ENCODE assay signal across 8 cellular contexts in genomic region chr6:162728177-162728571, GRCh38. TPM values are rescaled to one million over a fixed set of nuclear protein-coding genes. Genes with fewer than 3 reads are reported as not detected.
DNase-seq lines count a peak whose midpoint lies in the region; ATAC-seq and TF ChIP-seq lines count a peak whose summit lies in the region.

No MANE protein-coding gene starts in this region.

- peak overlapping the region; percentile 72 for H3K9ac ChIP-seq in adipocyte (ENCODE audit: low read length)

- H3K4me1 ChIP-seq in adipocyte (ENCODE audit: control insufficient read depth, insufficient read depth, low read length) (peaks cover 8% of the 10 kb centered on the region), left lung (no peaks in the 10 kb centered on the region)

- H3K27me3 ChIP-seq in adipocyte (replicated peaks; ENCODE audit: control insufficient read depth, insufficient read depth, low read length) (no peaks in the 10 kb centered on the region), left lung (no peaks in the 10 kb centered on the region)

- H3K36me3 ChIP-seq in adipocyte (ENCODE audit: control insufficient read depth, insufficient read depth, low read length, severe bottlenecking): no peaks in the 10 kb centered on the region
- H3K36me3 ChIP-seq in left lung: no peaks in the 10 kb centered on the region

- TF ChIP-seq CTCF in left lung (IDR thresholded peaks at IDR 0.05): no peak

- ATAC-seq in left lung (no peak), GM19023 (IDR thresholded peaks at IDR 0.05; ENCODE audit: unreplicated experiment) (no peak)

- intact Hi-C loops in left lung (cut with DNase I): no loop called here

- DNase-seq in T-helper 2 cell treated with Interferon-gamma antibody and Interleukin-4, amounts not matched to agents 5 μg/mL and 100 μg/mL, for 36 hours (ENCODE audit: low spot score): no peak
- no peak for DNase-seq in T-helper 2 cell
- peak; percentile 21 for DNase-seq in adipocyte (ENCODE audit: low read depth)
- DNase-seq in left lung: peak in 1 of 2 donors; percentile 45
- DNase-seq in superior temporal gyrus (ENCODE audit: extremely low spot score): peak; percentile 64
- DNase-seq in kidney glomerular epithelial cell (lab: John Stamatoyannopoulos, UW): no peak
- no peak for DNase-seq in dermis blood vessel endothelial cell

- H3K9me3 ChIP-seq in adipocyte (ENCODE audit: control insufficient read depth, low read length): peaks cover 8% of the 10 kb centered on the region
- no peaks in the 10 kb centered on the region for H3K9me3 ChIP-seq in left lung

- H3K27ac Mint-ChIP-seq in T-helper 2 cell treated with Interferon-gamma antibody and Interleukin-4, amounts not matched to agents 5 μg/mL and 100 μg/mL, for 36 hours: peak overlapping the region; percentile 84

- peaks cover 6% of the 10 kb centered on the region for H3K27me3 Mint-ChIP-seq in T-helper 2 cell treated with Interferon-gamma antibody and Interleukin-4, amounts not matched to agents 5 μg/mL and 100 μg/mL, for 36 hours (ENCODE audit: low read depth)

- H3K4me3 Mint-ChIP-seq in T-helper 2 cell treated with Interferon-gamma antibody and Interleukin-4, amounts not matched to agents 5 μg/mL and 100 μg/mL, for 36 hours: peak overlapping the region; percentile 67

- H3K4me3 ChIP-seq in adipocyte (ENCODE audit: low read length) (peak overlapping the region; percentile 91), left lung (peak overlapping the region; percentile 20 to 71)

- peaks cover 10% of the 10 kb centered on the region for H3K4me1 Mint-ChIP-seq in T-helper 2 cell treated with Interferon-gamma antibody and Interleukin-4, amounts not matched to agents 5 μg/mL and 100 μg/mL, for 36 hours (ENCODE audit: low read depth)

- peak overlapping the region in 1 of 2 donors; percentile 86 for H3K27ac ChIP-seq in left lung

- H3K9me3 Mint-ChIP-seq in T-helper 2 cell treated with Interferon-gamma antibody and Interleukin-4, amounts not matched to agents 5 μg/mL and 100 μg/mL, for 36 hours: no peaks in the 10 kb centered on the region

- H3K36me3 Mint-ChIP-seq in T-helper 2 cell treated with Interferon-gamma antibody and Interleukin-4, amounts not matched to agents 5 μg/mL and 100 μg/mL, for 36 hours (ENCODE audit: low read depth): no peaks in the 10 kb centered on the region

RNA-seq across cellular contexts. Expression of gene PACRG, which starts 0.4 kb away (rescaled TPM):
- total RNA-seq in left lung: 1 to 10 TPM; 1.5 to 2.7 TPM
- total RNA-seq in dermis blood vessel endothelial cell: 0.14 and 0.17 TPM in 2 replicates

RNA-seq across cellular contexts. Expression of gene PRKN, which starts 0.6 kb away (rescaled TPM):
- total RNA-seq in left lung (1 to 10 TPM; 2.1 to 4.3 TPM), dermis blood vessel endothelial cell (0.34 and 0.56 TPM in 2 replicates)

Comparison
In these comparisons a context has a peak if more than half of its experiments do, and no peak if none do; other contexts are left out.
1. DNase-seq: peak in adipocyte (single experiment) and superior temporal gyrus (single experiment); none in T-helper 2 cell treated with Interferon-gamma antibody and Interleukin-4, amounts not matched to agents 5 μg/mL and 100 μg/mL, for 36 hours (single experiment), T-helper 2 cell (0 of 5), kidney glomerular epithelial cell (single experiment) and dermis blood vessel endothelial cell (single experiment).